ENCODE assay signal across 12 cellular contexts in the genomic region with DNA sequence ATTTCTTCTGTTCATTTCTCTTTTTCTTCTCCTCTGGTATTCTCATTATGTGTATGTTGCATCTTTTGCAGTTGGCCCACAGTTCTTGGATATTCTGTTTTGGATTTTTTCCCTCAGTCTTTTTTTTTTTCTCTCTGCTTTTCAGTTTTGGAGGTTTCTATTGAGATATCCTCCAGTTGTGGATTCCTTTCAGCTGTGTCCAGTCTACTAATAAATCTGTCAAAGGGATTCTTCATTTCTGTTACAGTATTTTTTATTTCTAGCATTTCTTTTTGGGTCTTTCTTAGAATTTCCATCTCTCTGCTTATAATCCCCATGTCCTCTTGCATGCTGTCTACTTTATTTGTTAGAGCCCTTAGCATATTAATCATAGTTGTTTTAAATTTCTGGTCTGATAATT. TPM values are rescaled to one million over a fixed set of nuclear protein-coding genes. Genes with fewer than 3 reads are reported as not detected.
"Had no signal": no experiment of that assay in that cellular context is flagged by ENCODE, and none has a peak within 500 bp of the region (broad histone marks: within the 10 kb centered on the region; RNA-seq: fewer than 3 reads in every experiment).

No MANE protein-coding gene starts in this region.

- H3K4me1 ChIP-seq: HAP-1 had no signal

- H3K4me2 ChIP-seq: GM23338 had no signal

- H3K4me3 ChIP-seq: GM23248, GM23338, HAP-1 had no signal

- H3K9ac ChIP-seq: GM23248 had no signal

- H2AFZ ChIP-seq: GM23248, GM23338 had no signal

- H3K9me3 ChIP-seq: HAP-1 had no signal

- H3K27ac ChIP-seq: GM23248 had no signal

- DNase-seq: GM23248, GOT3, H7, H9, HCEC 1CT, HFFc6 had no signal

- H3K36me3 ChIP-seq: HAP-1 had no signal

- FAIRE-seq: H1, H54 had no signal

- ATAC-seq: GM23338, HCT116 had no signal

RNA-seq across cellular contexts. Expression of gene MEP1B, which starts 6.3 kb away (rescaled TPM):
- total RNA-seq: GM23248, GM23338, H1, H4, H7, H9, HFFc6 had no signal
- polyA plus RNA-seq: GM23248, GM23338, H1 had no signal
